Comparison of ENCODE assay signal across 8 cellular contexts in genomic region chr17:81488276-81488860, GRCh38. TPM values are rescaled to one million over a fixed set of nuclear protein-coding genes. Genes with fewer than 3 reads are reported as not detected.
DNase-seq lines count a peak whose midpoint lies in the region; ATAC-seq and TF ChIP-seq lines count a peak whose summit lies in the region.

No MANE protein-coding gene starts in this region.

- no peaks in the 10 kb centered on the region for H3K9me3 ChIP-seq in iPS-18a (ENCODE audit: control insufficient read depth, low read depth, low read length)
- no peaks in the 10 kb centered on the region for H3K9me3 ChIP-seq in stomach smooth muscle (ENCODE audit: control insufficient read depth in 2 of 2, low read length in 2 of 2)

- H3K36me3 ChIP-seq in iPS-18a (ENCODE audit: control insufficient read depth, low read depth, low read length) (no peaks in the 10 kb centered on the region), stomach smooth muscle (ENCODE audit: control insufficient read depth in 2 of 2, insufficient read depth in 2 of 2, low read length in 2 of 2) (no peaks in the 10 kb centered on the region)

- H3K9me3 Mint-ChIP-seq in activated CD4-positive, alpha-beta T cell treated with anti-CD3 and anti-CD28 coated beads for 36 hours (ENCODE audit: low read depth): no peaks in the 10 kb centered on the region
- no peaks in the 10 kb centered on the region for H3K9me3 Mint-ChIP-seq in activated CD8-positive, alpha-beta T cell treated with anti-CD3 and anti-CD28 coated beads for 36 hours

- DNase-seq in activated CD4-positive, alpha-beta T cell treated with anti-CD3 and anti-CD28 coated beads for 36 hours: peak; percentile 62
- DNase-seq in activated CD4-positive, alpha-beta T cell treated with anti-CD3 and anti-CD28 coated beads for 4 hours: no peak
- peak; percentile 51 for DNase-seq in activated CD8-positive, alpha-beta T cell treated with anti-CD3 and anti-CD28 coated beads for 36 hours
- DNase-seq in COR-L47 (lab: John Stamatoyannopoulos, UW) (no peak), posterior vena cava (ENCODE audit: low spot score) (no peak)
- DNase-seq in stimulated activated CD4-positive, alpha-beta T cell treated with anti-CD3 and anti-CD28 coated beads, Interleukin-4, amount 100 ng/mL, for 1 hour: no peak

- H3K4me3 ChIP-seq in iPS-18a (ENCODE audit: low read length) (peak overlapping the region; percentile 45), stomach smooth muscle (ENCODE audit: low read length in 2 of 2) (peak overlapping the region; percentile 55 to 80)

- no peak overlapping the region for H3K27ac Mint-ChIP-seq in activated CD4-positive, alpha-beta T cell treated with anti-CD3 and anti-CD28 coated beads for 36 hours
- H3K27ac Mint-ChIP-seq in activated CD8-positive, alpha-beta T cell treated with anti-CD3 and anti-CD28 coated beads for 36 hours: no peak overlapping the region

- H3K4me3 Mint-ChIP-seq in activated CD4-positive, alpha-beta T cell treated with anti-CD3 and anti-CD28 coated beads for 36 hours: peak overlapping the region; percentile 59
- H3K4me3 Mint-ChIP-seq in activated CD8-positive, alpha-beta T cell treated with anti-CD3 and anti-CD28 coated beads for 36 hours: peak overlapping the region; percentile 63

- peaks cover 7% of the 10 kb centered on the region for H3K4me1 Mint-ChIP-seq in activated CD4-positive, alpha-beta T cell treated with anti-CD3 and anti-CD28 coated beads for 36 hours
- peaks cover 20% of the 10 kb centered on the region for H3K4me1 Mint-ChIP-seq in activated CD8-positive, alpha-beta T cell treated with anti-CD3 and anti-CD28 coated beads for 36 hours (ENCODE audit: low read depth)

- no peaks in the 10 kb centered on the region for H3K36me3 Mint-ChIP-seq in activated CD4-positive, alpha-beta T cell treated with anti-CD3 and anti-CD28 coated beads for 36 hours (ENCODE audit: low read depth)
- H3K36me3 Mint-ChIP-seq in activated CD8-positive, alpha-beta T cell treated with anti-CD3 and anti-CD28 coated beads for 36 hours (ENCODE audit: low read depth): no peaks in the 10 kb centered on the region

- peaks cover 4% of the 10 kb centered on the region for H3K27me3 Mint-ChIP-seq in activated CD4-positive, alpha-beta T cell treated with anti-CD3 and anti-CD28 coated beads for 36 hours
- peaks cover 4% of the 10 kb centered on the region for H3K27me3 Mint-ChIP-seq in activated CD8-positive, alpha-beta T cell treated with anti-CD3 and anti-CD28 coated beads for 36 hours

- H3K27ac ChIP-seq in iPS-18a (ENCODE audit: low read length) (no peak overlapping the region), stomach smooth muscle (ENCODE audit: low read length) (peak overlapping the region; percentile 53)

- no peak for TF ChIP-seq CTCF in activated CD8-positive, alpha-beta T cell treated with anti-CD3 and anti-CD28 coated beads for 36 hours (IDR thresholded peaks at IDR 0.05)

- H3K9ac ChIP-seq in iPS-18a (ENCODE audit: low read length) (peak overlapping the region; percentile 50), stomach smooth muscle (ENCODE audit: low read length in 2 of 2) (peak overlapping the region; percentile 76 to 78)

- H3K27me3 ChIP-seq in iPS-18a (ENCODE audit: control insufficient read depth, insufficient read depth, low read length): peaks cover 47% of the 10 kb centered on the region
- H3K27me3 ChIP-seq in stomach smooth muscle (ENCODE audit: control insufficient read depth in 1 of 2, insufficient read depth in 2 of 2, low read length in 2 of 2): peaks cover 8% of the 10 kb centered on the region in 2 donors

- CTCF ChIA-PET in activated CD4-positive, alpha-beta T cell treated with anti-CD3 and anti-CD28 coated beads for 36 hours (lab: Charles Lee): interaction anchor here (1.1 kb wide), 1 partner anchor 24 kb away, joined by 5 read pairs; no protein-coding TSS in a partner anchor
- CTCF ChIA-PET in activated CD8-positive, alpha-beta T cell treated with anti-CD3 and anti-CD28 coated beads for 36 hours (lab: Charles Lee): interaction anchor here (1.1 kb wide), 1 partner anchor 10 kb away, joined by 4 read pairs; no protein-coding TSS in a partner anchor

- ATAC-seq in activated CD4-positive, alpha-beta T cell treated with anti-CD3 and anti-CD28 coated beads for 36 hours: peak; percentile 28
- peak; percentile 22 for ATAC-seq in activated CD8-positive, alpha-beta T cell treated with anti-CD3 and anti-CD28 coated beads for 36 hours

- intact Hi-C loops in activated CD4-positive, alpha-beta T cell treated with anti-CD3 and anti-CD28 coated beads for 36 hours (cut with DNase I, micrococcal nuclease): loop anchor here in 1 of 2 experiments (1.0 to 5.0 kb wide), 3 partner anchors 24 to 496 kb away; partner anchors contain the start of genes ACTG1, CHMP6 and FAAP100
- intact Hi-C loops in activated CD8-positive, alpha-beta T cell treated with anti-CD3 and anti-CD28 coated beads for 36 hours (cut with micrococcal nuclease): loop anchor here (10.0 kb wide), 1 partner anchor 194 kb away; the partner anchor contains the start of gene SLC38A10
- intact Hi-C loops in posterior vena cava (cut with DNase I): loop anchor here in 1 of 2 donors (10.0 kb wide), 1 partner anchor 194 kb away; the partner anchor contains the start of gene SLC38A10

- peaks cover 22% of the 10 kb centered on the region for H3K4me1 ChIP-seq in iPS-18a (ENCODE audit: control insufficient read depth, low read depth, low read length)
- peaks cover 30% of the 10 kb centered on the region for H3K4me1 ChIP-seq in stomach smooth muscle (ENCODE audit: control insufficient read depth, insufficient read depth, low read length)

- POLR2A ChIA-PET in activated CD4-positive, alpha-beta T cell treated with anti-CD3 and anti-CD28 coated beads for 36 hours (lab: Charles Lee): no interaction called here
- POLR2A ChIA-PET in activated CD8-positive, alpha-beta T cell treated with anti-CD3 and anti-CD28 coated beads for 36 hours (lab: Charles Lee): interaction anchor here (0.6 to 4.2 kb wide), 7 partner anchors 11 to 242 kb away, joined by 3 to 33 read pairs (median 7); partner anchors contain the start of gene ACTG1

RNA-seq across cellular contexts. Expression of gene ACTG1, which starts 24.2 kb away (rescaled TPM):
- total RNA-seq in activated CD4-positive, alpha-beta T cell treated with anti-CD3 and anti-CD28 coated beads for 36 hours: 1,000 to 10,000 TPM; 4,119 to 5,987 TPM
- 1,000 to 10,000 TPM; 4,606 to 4,756 TPM for total RNA-seq in activated CD8-positive, alpha-beta T cell treated with anti-CD3 and anti-CD28 coated beads for 36 hours
- total RNA-seq in posterior vena cava: 1,000 to 10,000 TPM; 1,410 to 1,809 TPM

RNA-seq across cellular contexts. Expression of gene FSCN2, which starts 39.8 kb away (rescaled TPM):
- total RNA-seq in activated CD4-positive, alpha-beta T cell treated with anti-CD3 and anti-CD28 coated beads for 36 hours: under 1 TPM; 0.23 to 0.58 TPM
- under 1 TPM in 1 of 2 experiments, not detected in 1; 0.32 TPM for total RNA-seq in activated CD8-positive, alpha-beta T cell treated with anti-CD3 and anti-CD28 coated beads for 36 hours
- 1 to 10 TPM; 1.6 to 2.0 TPM for total RNA-seq in posterior vena cava

Comparison
In these comparisons a context has a peak if more than half of its experiments do, and no peak if none do; other contexts are left out.
1. DNase-seq: peak in activated CD4-positive, alpha-beta T cell treated with anti-CD3 and anti-CD28 coated beads for 36 hours (single experiment) and activated CD8-positive, alpha-beta T cell treated with anti-CD3 and anti-CD28 coated beads for 36 hours (single experiment); none in activated CD4-positive, alpha-beta T cell treated with anti-CD3 and anti-CD28 coated beads for 4 hours (0 of 2), COR-L47 (single experiment), posterior vena cava (single experiment) and stimulated activated CD4-positive, alpha-beta T cell treated with anti-CD3 and anti-CD28 coated beads, Interleukin-4, amount 100 ng/mL, for 1 hour (single experiment).